In the genomic region with DNA sequence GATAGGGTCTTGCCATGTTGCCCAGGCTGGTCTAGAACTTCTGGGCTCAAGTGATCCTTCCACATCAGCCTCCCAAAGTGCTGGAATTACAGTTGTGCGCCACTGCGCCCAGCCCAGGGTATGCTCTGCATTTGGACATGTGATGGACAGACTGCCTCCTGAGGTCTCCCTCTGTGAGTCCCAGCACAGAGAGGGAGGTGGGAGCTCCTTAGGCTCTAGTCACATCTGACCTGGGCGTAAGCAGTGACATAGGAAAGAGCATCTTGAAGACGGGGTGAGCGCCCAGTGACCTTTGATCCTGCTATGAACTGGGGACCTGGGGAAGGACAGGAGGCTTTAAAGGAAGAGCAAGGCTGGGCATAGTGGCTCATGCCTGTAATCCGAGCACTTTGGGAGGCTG, we compare ENCODE assay signal across 24 cellular contexts. TPM values are rescaled to one million over a fixed set of nuclear protein-coding genes. Genes with fewer than 3 reads are reported as not detected.
DNase-seq lines count a peak whose midpoint lies in the region; ATAC-seq and TF ChIP-seq lines count a peak whose summit lies in the region.
"Had no signal": no experiment of that assay in that cellular context is flagged by ENCODE, and none has a peak within 500 bp of the region (broad histone marks: within the 10 kb centered on the region; RNA-seq: fewer than 3 reads in every experiment).

No MANE protein-coding gene starts in this region.

- ATAC-seq in RWPE2 (ENCODE audit: low read depth): no peak
- no peak for ATAC-seq in left lung
- ATAC-seq in esophagus mucosa: no peak
- ATAC-seq in GM19452 (IDR thresholded peaks at IDR 0.05; ENCODE audit: unreplicated experiment): no peak
- ATAC-seq: activated CD4-positive, CD25-positive, alpha-beta regulatory T cell treated with anti-CD3 and anti-CD28 coated beads, Interleukin-2, amount 50 U/mL, for 24 hours; CD8-positive, alpha-beta T cell had no signal

- in situ Hi-C loops in GM23248 (cut with MboI): no loop called here

- no peaks in the 10 kb centered on the region for H3F3A ChIP-seq in GM23248 (ENCODE audit: insufficient read depth)

- H3K9me3 ChIP-seq in GM23248 (ENCODE audit: low read depth) (no peaks in the 10 kb centered on the region), RWPE2 (ENCODE audit: severe bottlenecking) (no peaks in the 10 kb centered on the region), left lung (no peaks in the 10 kb centered on the region)
- H3K9me3 ChIP-seq: ovary, Peyer's patch had no signal

- no peaks in the 10 kb centered on the region for H3K79me2 ChIP-seq in GM23248 (ENCODE audit: insufficient read depth)

- H3K27ac ChIP-seq in GM23248 (no peak overlapping the region), RWPE2 (ENCODE audit: poor library complexity, severe bottlenecking) (peak overlapping the region; percentile 81), left lung (no peak overlapping the region), rectal smooth muscle tissue (ENCODE audit: low read depth, low read length) (peak overlapping the region; percentile 46)
- H3K27ac ChIP-seq: ovary, Peyer's patch had no signal

- H3K27me3 ChIP-seq in GM23248 (replicated peaks; ENCODE audit: insufficient read depth) (no peaks in the 10 kb centered on the region), RWPE2 (ENCODE audit: insufficient read depth, poor library complexity, severe bottlenecking) (no peaks in the 10 kb centered on the region), left lung (peaks cover 0 to 55% of the 10 kb centered on the region in 2 donors), rectal smooth muscle tissue (ENCODE audit: control insufficient read depth, insufficient read depth, low read length) (peaks cover 1% of the 10 kb centered on the region)
- H3K27me3 ChIP-seq: ovary, Peyer's patch had no signal

- intact Hi-C loops in left lung (cut with DNase I): loop anchor here (10.0 kb wide), 2 partner anchors 97 to 207 kb away; no protein-coding TSS in a partner anchor

- peaks cover 13% of the 10 kb centered on the region for H3K4me1 ChIP-seq in GM23248 (ENCODE audit: insufficient read depth)
- peaks cover 30% of the 10 kb centered on the region for H3K4me1 ChIP-seq in RWPE2 (ENCODE audit: insufficient read depth, poor library complexity, severe bottlenecking)
- H3K4me1 ChIP-seq in left lung: peaks cover 3 to 20% of the 10 kb centered on the region in 2 donors
- peaks cover 13% of the 10 kb centered on the region for H3K4me1 ChIP-seq in rectal smooth muscle tissue (ENCODE audit: control insufficient read depth, insufficient read depth, low read length)
- H3K4me1 ChIP-seq: Peyer's patch had no signal

- 85 to 89% methylated on average over 6 of the region's 6 CpGs for WGBS in GM23248 (ENCODE audit: low coverage in 1 of 2, low lambda C conversion rate in 2 of 2, missing lambda C conversion rate in 2 of 2), 2 experiments

- no peak overlapping the region for H2AFZ ChIP-seq in GM23248

- no peak overlapping the region for H3K4me3 ChIP-seq in GM23248
- H3K4me3 ChIP-seq in RWPE2 (ENCODE audit: severe bottlenecking): no peak overlapping the region
- no peak overlapping the region for H3K4me3 ChIP-seq in left lung
- H3K4me3 ChIP-seq in rectal smooth muscle tissue (ENCODE audit: low read length): no peak overlapping the region
- H3K4me3 ChIP-seq: ovary, Peyer's patch had no signal

- TF ChIP-seq CTCF in RWPE2 (IDR thresholded peaks at IDR 0.05; ENCODE audit: poor library complexity, severe bottlenecking): no peak
- TF ChIP-seq CTCF in left lung (IDR thresholded peaks at IDR 0.05): no peak

- H3K9ac ChIP-seq in GM23248 (no peak overlapping the region), rectal smooth muscle tissue (ENCODE audit: low read length) (no peak overlapping the region)

- no peaks in the 10 kb centered on the region for H3K9me2 ChIP-seq in GM23248 (ENCODE audit: insufficient read depth)

- H3K36me3 ChIP-seq in GM23248 (ENCODE audit: low read depth) (no peaks in the 10 kb centered on the region), RWPE2 (ENCODE audit: low read depth) (no peaks in the 10 kb centered on the region), left lung (no peaks in the 10 kb centered on the region), rectal smooth muscle tissue (ENCODE audit: control insufficient read depth, insufficient read depth, low read length) (no peaks in the 10 kb centered on the region)
- H3K36me3 ChIP-seq: ovary, Peyer's patch had no signal

- peak overlapping the region; percentile 4 for H3K4me2 ChIP-seq in GM23248 (ENCODE audit: unreplicated experiment)

- H4K20me1 ChIP-seq in GM23248 (ENCODE audit: insufficient read depth): no peaks in the 10 kb centered on the region

- DNase-seq in GM23248 (no peak), RWPE2 (ENCODE audit: low spot score) (no peak), left lung (peak; percentile 18 to 39), NCI-H1694 treated with DMSO at 0.1 percent for 48 hours (lab: John Stamatoyannopoulos, UW) (no peak)
- DNase-seq: activated CD4-positive, alpha-beta memory T cell treated with anti-CD3 and anti-CD28 coated beads, Interleukin-2, amount 10 ng/mL, durations not matched to agents 7 days and 5 days; activated naive CD4-positive, alpha-beta T cell; CD8-positive, alpha-beta T cell; DMS153; NCI-H1417; NCI-H2107; NCI-H510A; stimulated activated CD4-positive, alpha-beta T cell treated with anti-CD3 and anti-CD28 coated beads, Interleukin-15, amount 100 ng/mL, for 24 hours; stimulated activated CD8-positive, alpha-beta memory T cell treated with anti-CD3 and anti-CD28 coated beads, Interleukin-4, amount 100 ng/mL, for 48 hours; SW 1271 had no signal

RNA-seq across cellular contexts. Expression of a gene that starts 2.2 kb away (rescaled TPM):
- 1.1 TPM in 1 of 2 replicates, not detected in the other for total RNA-seq in GM23248 (2014; rRNA removed; shearing (Covaris generic))
- polyA plus RNA-seq in GM23248 (2016; fragmentation: Nextera tagmentation; extraction: Ambion mirVana): 0.49 and 0.52 TPM in 2 replicates
- total RNA-seq in left lung: under 1 TPM in 1 of 2 donors, not detected in 1; 0.15 TPM
- total RNA-seq in esophagus mucosa: not detected
- total RNA-seq: activated CD4-positive, alpha-beta memory T cell treated with anti-CD3 and anti-CD28 coated beads, Interleukin-2, amount 10 ng/mL, durations not matched to agents 7 days and 5 days; CD8-positive, alpha-beta T cell; H4; lung microvascular endothelial cell; Peyer's patch had no signal

RNA-seq across cellular contexts. Expression of a gene that starts 18.2 kb away (rescaled TPM):
- total RNA-seq in GM23248 (2014; rRNA removed; shearing (Covaris generic)): 63.7 and 71.2 TPM in 2 replicates
- 60.1 and 60.4 TPM in 2 replicates for polyA plus RNA-seq in GM23248 (2016; fragmentation: Nextera tagmentation; extraction: Ambion mirVana)
- total RNA-seq in left lung (100 to 1,000 TPM in 1 of 2 donors, 10 to 100 TPM in 1; 83.4 to 112 TPM), esophagus mucosa (92.3 TPM)

RNA-seq across cellular contexts. Expression of a gene that starts 30.1 kb away (rescaled TPM):
- total RNA-seq in GM23248 (2014; rRNA removed; shearing (Covaris generic)): 1.4 and 2.1 TPM in 2 replicates
- 4.5 and 4.6 TPM in 2 replicates for polyA plus RNA-seq in GM23248 (2016; fragmentation: Nextera tagmentation; extraction: Ambion mirVana)
- total RNA-seq in left lung: 1 to 10 TPM; 2.9 to 6.0 TPM
- total RNA-seq in esophagus mucosa: 10.4 TPM
- polyA plus RNA-seq: IgD-negative memory B cell had no signal

RNA-seq across cellular contexts. Expression of a gene that starts 50.6 kb away (rescaled TPM):
- 0.86 TPM in 1 of 2 replicates, not detected in the other for total RNA-seq in GM23248 (2014; rRNA removed; shearing (Covaris generic))
- 0.14 and 0.77 TPM in 2 replicates for polyA plus RNA-seq in GM23248 (2016; fragmentation: Nextera tagmentation; extraction: Ambion mirVana)
- under 1 TPM in 1 of 2 donors, not detected in 1; 0.70 TPM for total RNA-seq in left lung
- 0.12 TPM for total RNA-seq in esophagus mucosa
- total RNA-seq: CD8-positive, alpha-beta T cell; epithelial cell of proximal tubule had no signal
- polyA plus RNA-seq: IgD-negative memory B cell had no signal

Comparison
In these comparisons a context has a peak if more than half of its experiments do, and no peak if none do; other contexts are left out.
1. DNase-seq: peak in left lung (2 of 2); none in GM23248 (single experiment), RWPE2 (single experiment) and NCI-H1694 treated with DMSO at 0.1 percent for 48 hours (single experiment).
2. H3K27ac ChIP-seq: peak in RWPE2 (single experiment) and rectal smooth muscle tissue (single experiment); none in GM23248 (single experiment) and left lung (0 of 2).